In the genomic region with DNA sequence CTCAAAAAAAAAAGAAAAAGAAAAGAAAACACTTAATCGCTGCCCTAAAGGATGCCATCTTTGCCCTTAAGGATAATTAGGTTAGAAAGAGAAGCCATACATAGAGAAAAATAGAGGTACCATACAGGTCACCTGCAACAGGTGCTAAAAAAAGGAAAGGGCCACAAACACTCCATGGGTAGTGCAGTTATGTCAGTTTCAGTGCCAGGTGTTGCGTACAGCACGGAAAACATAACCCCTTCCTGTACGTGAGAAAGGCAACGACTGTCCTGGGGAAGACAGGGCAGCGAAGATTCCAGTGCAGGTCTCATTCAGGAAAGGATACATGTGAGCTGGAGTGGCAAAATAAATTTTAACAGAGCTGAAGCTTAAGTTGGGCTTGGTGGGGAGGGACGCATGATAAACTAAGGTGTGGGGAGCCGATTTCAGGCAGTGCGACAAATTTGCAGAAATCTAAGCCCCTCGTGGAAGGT, we compare ENCODE assay signal across 8 cellular contexts. TPM values are rescaled to one million over a fixed set of nuclear protein-coding genes. Genes with fewer than 3 reads are reported as not detected.
DNase-seq lines count a peak whose midpoint lies in the region; ATAC-seq, FAIRE-seq and TF ChIP-seq lines count a peak whose summit lies in the region.

No MANE protein-coding gene starts in this region.

- peak overlapping the region; percentile 98 for H3K27ac Mint-ChIP-seq in activated CD4-positive, alpha-beta memory T cell treated with anti-CD3 and anti-CD28 coated beads for 36 hours
- peak overlapping the region; percentile 100 for H3K27ac Mint-ChIP-seq in stimulated activated memory B cell treated with anti-CD40 and anti-IgM and Interleukin-4, amounts not matched to agents 10 μg/mL and 1 μg/mL and 100 μg/mL, for 72 hours

- peaks cover 33% of the 10 kb centered on the region for H3K36me3 Mint-ChIP-seq in activated CD4-positive, alpha-beta memory T cell treated with anti-CD3 and anti-CD28 coated beads for 36 hours
- peaks cover 27% of the 10 kb centered on the region for H3K36me3 Mint-ChIP-seq in stimulated activated memory B cell treated with anti-CD40 and anti-IgM and Interleukin-4, amounts not matched to agents 10 μg/mL and 1 μg/mL and 100 μg/mL, for 72 hours

- ATAC-seq in HG03159 (IDR thresholded peaks at IDR 0.05; ENCODE audit: unreplicated experiment), result peak; percentile 4
- peak; percentile 1 for ATAC-seq in stimulated activated memory B cell treated with anti-CD40 and anti-IgM and Interleukin-4, amounts not matched to agents 10 μg/mL and 1 μg/mL and 100 μg/mL, for 72 hours

- peak overlapping the region; percentile 100 for H3K4me3 ChIP-seq in iPS-11a (ENCODE audit: low read depth, low read length)

- FAIRE-seq in D721Med (lab: Jason Lieb, UNC), result no peak

- intact Hi-C loops in activated CD4-positive, alpha-beta memory T cell treated with anti-CD3 and anti-CD28 coated beads for 36 hours (cut with micrococcal nuclease), result loop anchor here (1.0 to 2.0 kb wide), 5 partner anchors 20 to 213 kb away; partner anchors contain the start of genes CSRNP2, LETMD1, POU6F1 and TFCP2

- H3K4me3 Mint-ChIP-seq in activated CD4-positive, alpha-beta memory T cell treated with anti-CD3 and anti-CD28 coated beads for 36 hours, result peak overlapping the region; percentile 94
- H3K4me3 Mint-ChIP-seq in stimulated activated memory B cell treated with anti-CD40 and anti-IgM and Interleukin-4, amounts not matched to agents 10 μg/mL and 1 μg/mL and 100 μg/mL, for 72 hours, result peak overlapping the region; percentile 90

- CTCF ChIA-PET in activated CD4-positive, alpha-beta memory T cell treated with anti-CD3 and anti-CD28 coated beads for 36 hours (lab: Charles Lee), result interaction anchor here (1.0 to 3.0 kb wide), 8 partner anchors 9 to 473 kb away, joined by 3 to 17 read pairs (median 5); partner anchors contain the start of genes POU6F1 and SMAGP

- no peaks in the 10 kb centered on the region for H3K27me3 Mint-ChIP-seq in activated CD4-positive, alpha-beta memory T cell treated with anti-CD3 and anti-CD28 coated beads for 36 hours
- H3K27me3 Mint-ChIP-seq in stimulated activated memory B cell treated with anti-CD40 and anti-IgM and Interleukin-4, amounts not matched to agents 10 μg/mL and 1 μg/mL and 100 μg/mL, for 72 hours, result no peaks in the 10 kb centered on the region

- DNase-seq in NCI-H1105 treated with DMSO at 0.1 percent for 48 hours (lab: John Stamatoyannopoulos, UW), result peak; percentile 24
- DNase-seq in NCI-H1105 (lab: John Stamatoyannopoulos, UW), result no peak
- no peak for DNase-seq in activated CD4-positive, alpha-beta memory T cell treated with anti-CD3 and anti-CD28 coated beads for 36 hours
- DNase-seq in GM10266 (ENCODE audit: extremely low spot score), result no peak
- no peak for DNase-seq in D721Med (ENCODE audit: insufficient read length, low spot score)

- H3K4me1 Mint-ChIP-seq in activated CD4-positive, alpha-beta memory T cell treated with anti-CD3 and anti-CD28 coated beads for 36 hours (ENCODE audit: low read depth), result peaks cover 32% of the 10 kb centered on the region
- H3K4me1 Mint-ChIP-seq in stimulated activated memory B cell treated with anti-CD40 and anti-IgM and Interleukin-4, amounts not matched to agents 10 μg/mL and 1 μg/mL and 100 μg/mL, for 72 hours, result peaks cover 42% of the 10 kb centered on the region

- TF ChIP-seq CTCF in GM10266 (IDR thresholded peaks at IDR 0.05; ENCODE audit: control insufficient read depth, insufficient read depth, low read depth, missing control alignments) (no peak), D721Med (IDR thresholded peaks at IDR 0.05; ENCODE audit: insufficient read depth, missing control alignments) (no peak)

- POLR2A ChIA-PET in activated CD4-positive, alpha-beta memory T cell treated with anti-CD3 and anti-CD28 coated beads for 36 hours (lab: Charles Lee), result interaction anchor here (0.6 to 2.2 kb wide), 12 partner anchors 8 to 222 kb away, joined by 3 to 16 read pairs (median 4); partner anchors contain the start of genes CSRNP2, POU6F1 and SLC11A2

- no peaks in the 10 kb centered on the region for H3K9me3 Mint-ChIP-seq in activated CD4-positive, alpha-beta memory T cell treated with anti-CD3 and anti-CD28 coated beads for 36 hours
- H3K9me3 Mint-ChIP-seq in stimulated activated memory B cell treated with anti-CD40 and anti-IgM and Interleukin-4, amounts not matched to agents 10 μg/mL and 1 μg/mL and 100 μg/mL, for 72 hours, result no peaks in the 10 kb centered on the region

RNA-seq across cellular contexts. Expression of gene DAZAP2, which starts 0.6 kb away (rescaled TPM):
- total RNA-seq in activated CD4-positive, alpha-beta memory T cell treated with anti-CD3 and anti-CD28 coated beads for 36 hours, result 100 to 1,000 TPM; 106 to 119 TPM

RNA-seq across cellular contexts. Expression of gene POU6F1, which starts 20.2 kb away (rescaled TPM):
- total RNA-seq in activated CD4-positive, alpha-beta memory T cell treated with anti-CD3 and anti-CD28 coated beads for 36 hours, result 10 to 100 TPM; 12.1 to 12.4 TPM

RNA-seq across cellular contexts. Expression of gene SMAGP, which starts 32.1 kb away (rescaled TPM):
- total RNA-seq in activated CD4-positive, alpha-beta memory T cell treated with anti-CD3 and anti-CD28 coated beads for 36 hours, result under 1 TPM; 0.55 to 0.73 TPM
